27 cellular contexts compared by ENCODE assay signal in genomic region chr9:93435386-93435785, GRCh38.
"Had no signal": no experiment of that assay in that cellular context is flagged by ENCODE, and none has a peak within 500 bp of the region (broad histone marks: within the 10 kb centered on the region; RNA-seq: fewer than 3 reads in every experiment).

No MANE protein-coding gene starts in this region.

- H3K9me3 Mint-ChIP-seq: activated CD4-positive, alpha-beta memory T cell treated with anti-CD3 and anti-CD28 coated beads, Interleukin-2, amount 10 ng/mL, durations not matched to agents 7 days and 5 days; activated CD4-positive, alpha-beta T cell treated with anti-CD3 and anti-CD28 coated beads, Interleukin-2, amount 10 ng/mL, durations not matched to agents 7 days and 5 days; activated T-cell treated with anti-CD3 and anti-CD28 coated beads, Interleukin-2, amount 50 U/mL, for 24 hours; activated T-cell treated with anti-CD3 and anti-CD28 coated beads, Interleukin-2, amount 50 U/mL, for 72 hours; central memory CD8-positive, alpha-beta T cell; dendritic cell treated with granulocyte-macrophage colony-stimulating factor and Interleukin-4, amounts not matched to agents 40 ng/mL and 50 ng/mL, for 4 days; endodermal cell had no signal

- H3K4me1 Mint-ChIP-seq: central memory CD8-positive, alpha-beta T cell; endodermal cell had no signal

- H3K27me3 Mint-ChIP-seq: activated CD4-positive, alpha-beta T cell treated with anti-CD3 and anti-CD28 coated beads, Interleukin-2, amount 10 ng/mL, durations not matched to agents 7 days and 5 days; activated naive CD8-positive, alpha-beta T cell; activated T-cell treated with anti-CD3 and anti-CD28 coated beads, Interleukin-2, amount 50 U/mL, for 24 hours had no signal

- H3K27ac Mint-ChIP-seq: activated CD4-positive, alpha-beta memory T cell treated with anti-CD3 and anti-CD28 coated beads, Interleukin-2, amount 10 ng/mL, durations not matched to agents 7 days and 5 days; activated CD4-positive, alpha-beta T cell treated with anti-CD3 and anti-CD28 coated beads, Interleukin-2, amount 10 ng/mL, durations not matched to agents 7 days and 5 days; activated naive CD8-positive, alpha-beta T cell; activated T-cell treated with anti-CD3 and anti-CD28 coated beads, Interleukin-2, amount 50 U/mL, for 24 hours; activated T-cell treated with anti-CD3 and anti-CD28 coated beads, Interleukin-2, amount 50 U/mL, for 72 hours; dendritic cell treated with granulocyte-macrophage colony-stimulating factor and Interleukin-4, amounts not matched to agents 40 ng/mL and 50 ng/mL, for 4 days; endodermal cell had no signal

- H3K4me3 Mint-ChIP-seq: activated CD4-positive, alpha-beta memory T cell treated with anti-CD3 and anti-CD28 coated beads, Interleukin-2, amount 10 ng/mL, durations not matched to agents 7 days and 5 days; activated CD4-positive, alpha-beta T cell treated with anti-CD3 and anti-CD28 coated beads, Interleukin-2, amount 10 ng/mL, durations not matched to agents 7 days and 5 days; activated naive CD8-positive, alpha-beta T cell; activated T-cell treated with anti-CD3 and anti-CD28 coated beads, Interleukin-2, amount 50 U/mL, for 24 hours; activated T-cell treated with anti-CD3 and anti-CD28 coated beads, Interleukin-2, amount 50 U/mL, for 72 hours; central memory CD8-positive, alpha-beta T cell; dendritic cell treated with granulocyte-macrophage colony-stimulating factor and Interleukin-4, amounts not matched to agents 40 ng/mL and 50 ng/mL, for 4 days; endodermal cell had no signal

- H3K4me1 ChIP-seq: heart left ventricle had no signal

- H3K27me3 ChIP-seq: brain microvascular endothelial cell, dorsolateral prefrontal cortex, heart left ventricle had no signal

- DNase-seq: activated CD4-positive, alpha-beta memory T cell treated with anti-CD3 and anti-CD28 coated beads, Interleukin-2, amount 10 ng/mL, durations not matched to agents 7 days and 5 days; activated CD4-positive, alpha-beta T cell treated with anti-CD3 and anti-CD28 coated beads for 1 hour; activated CD4-positive, alpha-beta T cell treated with anti-CD3 and anti-CD28 coated beads for 4 hours; activated CD4-positive, alpha-beta T cell treated with anti-CD3 and anti-CD28 coated beads, Interleukin-2, amount 10 ng/mL, durations not matched to agents 7 days and 5 days; activated CD4-positive, alpha-beta T cell treated with anti-CD3 and anti-CD28 coated beads, Interleukin-2, amount 50 U/mL, for 4 hours; activated CD8-positive, alpha-beta memory T cell treated with anti-CD3 and anti-CD28 coated beads, Interleukin-2, amount 50 U/mL, for 48 hours; activated effector memory CD4-positive, alpha-beta T cell treated with Interleukin-2 at 50 U/mL for 16 hours; activated gamma-delta T cell treated with Interleukin-2 at 50 U/mL for 16 hours; activated naive CD4-positive, alpha-beta T cell treated with anti-CD3 and anti-CD28 coated beads, Interleukin-2, amount 50 U/mL, for 16 hours; activated naive CD4-positive, alpha-beta T cell treated with Interleukin-2 at 50 U/mL for 16 hours; activated T-cell treated with anti-CD3 and anti-CD28 coated beads for 4 hours; activated T-cell treated with anti-CD3 and anti-CD28 coated beads, Interleukin-2, amount 50 U/mL, for 24 hours; activated T-cell treated with anti-CD3 and anti-CD28 coated beads, Interleukin-2, amount 50 U/mL, for 72 hours; amniotic stem cell; anterior cingulate cortex; brain microvascular endothelial cell; dorsolateral prefrontal cortex; effector memory CD4-positive, alpha-beta T cell; endodermal cell; foreskin fibroblast; heart left ventricle; T-helper 2 cell had no signal

- H3K4me3 ChIP-seq: coronary artery, dorsolateral prefrontal cortex, heart left ventricle had no signal

- H3K9me3 ChIP-seq: heart left ventricle had no signal

- H3K27ac ChIP-seq: brain microvascular endothelial cell, coronary artery, dorsolateral prefrontal cortex, heart left ventricle had no signal

- H3K36me3 ChIP-seq: brain microvascular endothelial cell, heart left ventricle had no signal

- ATAC-seq: activated T-cell treated with anti-CD3 and anti-CD28 coated beads, Interleukin-2, amount 50 U/mL, for 72 hours; esophagus mucosa; heart left ventricle had no signal
